Comparison of ENCODE assay signal across 36 cellular contexts in the genomic region with DNA sequence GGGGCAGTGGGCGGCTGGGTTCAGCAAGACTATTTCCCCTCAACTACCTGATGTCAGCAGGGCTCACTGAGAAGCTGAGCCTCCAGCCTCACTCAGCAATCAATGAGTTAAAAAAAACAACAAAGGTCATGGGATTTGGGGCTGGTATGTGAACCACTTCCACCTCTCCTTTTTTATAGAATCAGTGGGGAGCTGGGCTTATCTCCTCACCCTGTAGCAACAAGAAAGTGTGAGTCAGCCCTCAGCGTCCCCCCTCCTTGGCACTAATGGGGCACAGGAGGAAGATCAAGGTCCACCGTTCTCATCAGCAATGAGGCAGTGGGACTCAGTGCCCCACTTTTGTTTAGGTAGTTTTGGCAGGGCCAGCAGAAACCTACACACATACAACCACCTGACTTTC.
"Had no signal": no experiment of that assay in that cellular context is flagged by ENCODE, and none has a peak within 500 bp of the region (broad histone marks: within the 10 kb centered on the region; RNA-seq: fewer than 3 reads in every experiment).

No MANE protein-coding gene starts in this region.

- H3K4me3 Mint-ChIP-seq: activated CD4-positive, alpha-beta memory T cell treated with anti-CD3 and anti-CD28 coated beads for 36 hours; activated CD4-positive, alpha-beta T cell treated with anti-CD3 and anti-CD28 coated beads for 36 hours; activated CD4-positive, alpha-beta T cell treated with anti-CD3 and anti-CD28 coated beads, Interleukin-2, amount 10 ng/mL, durations not matched to agents 24 days and 14 days; activated CD8-positive, alpha-beta memory T cell treated with anti-CD3 and anti-CD28 coated beads, Interleukin-2, amount 10 ng/mL, durations not matched to agents 7 days and 5 days; activated CD8-positive, alpha-beta T cell treated with anti-CD3 and anti-CD28 coated beads, Interleukin-2, amount 10 ng/mL, durations not matched to agents 7 days and 5 days; activated naive CD4-positive, alpha-beta T cell treated with anti-CD3 and anti-CD28 coated beads for 36 hours; activated naive CD4-positive, alpha-beta T cell treated with anti-CD3 and anti-CD28 coated beads, Interleukin-2, amount 50 U/mL, for 24 hours; activated naive CD8-positive, alpha-beta T cell treated with anti-CD3 and anti-CD28 coated beads for 36 hours; activated naive CD8-positive, alpha-beta T cell treated with anti-CD3 and anti-CD28 coated beads, Interleukin-2, amount 50 U/mL, for 24 hours; activated T-helper 1 cell treated with anti-CD3 and anti-CD28 coated beads, Interleukin-12 subunit alpha, Interleukin-12 subunit beta, Interleukin-2, Interleukin-4 antibody, amounts not matched to agents 30 ng/mL and 10 ng/mL and 1 ng/mL, durations not matched to agents 14 hours and 24 hours and 36 hours; brain; effector memory CD8-positive, alpha-beta T cell had no signal

- H3K4me1 Mint-ChIP-seq: activated CD4-positive, alpha-beta T cell treated with anti-CD3 and anti-CD28 coated beads for 36 hours; activated CD4-positive, alpha-beta T cell treated with anti-CD3 and anti-CD28 coated beads, Interleukin-2, amount 10 ng/mL, durations not matched to agents 24 days and 14 days; activated CD8-positive, alpha-beta memory T cell treated with anti-CD3 and anti-CD28 coated beads, Interleukin-2, amount 10 ng/mL, durations not matched to agents 7 days and 5 days; activated naive CD4-positive, alpha-beta T cell treated with anti-CD3 and anti-CD28 coated beads, Interleukin-2, amount 50 U/mL, for 24 hours; activated naive CD8-positive, alpha-beta T cell treated with anti-CD3 and anti-CD28 coated beads for 36 hours; activated naive CD8-positive, alpha-beta T cell treated with anti-CD3 and anti-CD28 coated beads, Interleukin-2, amount 50 U/mL, for 24 hours had no signal

- H3K36me3 ChIP-seq: adrenal gland, breast epithelium, cardiac muscle cell, colonic mucosa, esophagus squamous epithelium, gastroesophageal sphincter had no signal

- H3K27me3 Mint-ChIP-seq: activated CD4-positive, alpha-beta memory T cell treated with anti-CD3 and anti-CD28 coated beads for 36 hours; activated CD4-positive, alpha-beta T cell treated with anti-CD3 and anti-CD28 coated beads for 36 hours; activated CD4-positive, alpha-beta T cell treated with anti-CD3 and anti-CD28 coated beads, Interleukin-2, amount 10 ng/mL, durations not matched to agents 24 days and 14 days; activated CD8-positive, alpha-beta memory T cell treated with anti-CD3 and anti-CD28 coated beads, Interleukin-2, amount 10 ng/mL, durations not matched to agents 7 days and 5 days; activated naive CD4-positive, alpha-beta T cell treated with anti-CD3 and anti-CD28 coated beads, Interleukin-2, amount 50 U/mL, for 24 hours; activated naive CD8-positive, alpha-beta T cell treated with anti-CD3 and anti-CD28 coated beads for 36 hours; activated naive CD8-positive, alpha-beta T cell treated with anti-CD3 and anti-CD28 coated beads, Interleukin-2, amount 50 U/mL, for 24 hours; brain; effector memory CD8-positive, alpha-beta T cell had no signal

- DNase-seq: activated CD4-positive, alpha-beta memory T cell treated with anti-CD3 and anti-CD28 coated beads for 36 hours; activated CD4-positive, alpha-beta T cell treated with anti-CD3 and anti-CD28 coated beads for 36 hours; activated CD4-positive, alpha-beta T cell treated with anti-CD3 and anti-CD28 coated beads, Interleukin-2, amount 10 ng/mL, durations not matched to agents 24 days and 14 days; activated CD4-positive, CD25-positive, alpha-beta regulatory T cell; activated CD4-positive, CD25-positive, alpha-beta regulatory T cell treated with anti-CD3 and anti-CD28 coated beads, Interleukin-2, amount 50 U/mL, for 72 hours; activated CD8-positive, alpha-beta memory T cell treated with anti-CD3 and anti-CD28 coated beads, Interleukin-2, amount 10 ng/mL, durations not matched to agents 7 days and 5 days; activated CD8-positive, alpha-beta memory T cell treated with anti-CD3 and anti-CD28 coated beads, Interleukin-2, amount 50 U/mL, for 4 hours; activated CD8-positive, alpha-beta T cell treated with anti-CD3 and anti-CD28 coated beads, Interleukin-2, amount 10 ng/mL, durations not matched to agents 7 days and 5 days; activated effector memory CD4-positive, alpha-beta T cell treated with anti-CD3 and anti-CD28 coated beads, Interleukin-2, amount 50 U/mL, for 16 hours; activated naive CD4-positive, alpha-beta T cell treated with anti-CD3 and anti-CD28 coated beads for 36 hours; activated naive CD8-positive, alpha-beta T cell treated with anti-CD3 and anti-CD28 coated beads for 36 hours; activated naive CD8-positive, alpha-beta T cell treated with anti-CD3 and anti-CD28 coated beads, Interleukin-2, amount 50 U/mL, for 24 hours; activated T-cell treated with anti-CD3 and anti-CD28 coated beads, Interleukin-2, amount 50 U/mL, for 1 hour; activated T-cell treated with anti-CD3 and anti-CD28 coated beads, Interleukin-2, amount 50 U/mL, for 48 hours; adrenal gland; amygdala; aorta; central memory CD4-positive, alpha-beta T cell; cerebellar nuclear complex; colonic mucosa; dermis blood vessel endothelial cell; effector CD4-positive, alpha-beta T cell; effector memory CD8-positive, alpha-beta T cell; esophagus squamous epithelium; foreskin melanocyte; T-helper 2 cell had no signal

- ATAC-seq: activated CD4-positive, alpha-beta T cell treated with anti-CD3 and anti-CD28 coated beads for 36 hours; activated CD8-positive, alpha-beta memory T cell treated with anti-CD3 and anti-CD28 coated beads, Interleukin-2, amount 10 ng/mL, durations not matched to agents 7 days and 5 days; activated CD8-positive, alpha-beta T cell treated with anti-CD3 and anti-CD28 coated beads, Interleukin-2, amount 10 ng/mL, durations not matched to agents 7 days and 5 days; activated naive CD8-positive, alpha-beta T cell treated with anti-CD3 and anti-CD28 coated beads, Interleukin-2, amount 50 U/mL, for 24 hours; effector memory CD8-positive, alpha-beta T cell; gastroesophageal sphincter had no signal

- H3K27ac ChIP-seq: adrenal gland, breast epithelium, cardiac muscle cell, colonic mucosa, epithelial cell of prostate, esophagus squamous epithelium, gastroesophageal sphincter had no signal

- H3K27me3 ChIP-seq: adrenal gland, breast epithelium, cardiac muscle cell, colonic mucosa, esophagus squamous epithelium, gastroesophageal sphincter had no signal

- H3K9me3 Mint-ChIP-seq: activated CD4-positive, alpha-beta T cell treated with anti-CD3 and anti-CD28 coated beads, Interleukin-2, amount 10 ng/mL, durations not matched to agents 24 days and 14 days; activated naive CD4-positive, alpha-beta T cell treated with anti-CD3 and anti-CD28 coated beads for 36 hours; activated naive CD4-positive, alpha-beta T cell treated with anti-CD3 and anti-CD28 coated beads, Interleukin-2, amount 50 U/mL, for 24 hours had no signal

- FAIRE-seq: endometrium, endothelial cell of umbilical vein had no signal

- H3K4me3 ChIP-seq: adrenal gland, breast epithelium, cardiac muscle cell, colonic mucosa, esophagus squamous epithelium, gastroesophageal sphincter had no signal

- H3K27ac Mint-ChIP-seq: activated CD4-positive, alpha-beta memory T cell treated with anti-CD3 and anti-CD28 coated beads for 36 hours; activated CD4-positive, alpha-beta T cell treated with anti-CD3 and anti-CD28 coated beads for 36 hours; activated CD4-positive, alpha-beta T cell treated with anti-CD3 and anti-CD28 coated beads, Interleukin-2, amount 10 ng/mL, durations not matched to agents 24 days and 14 days; activated CD8-positive, alpha-beta memory T cell treated with anti-CD3 and anti-CD28 coated beads, Interleukin-2, amount 10 ng/mL, durations not matched to agents 7 days and 5 days; activated CD8-positive, alpha-beta T cell treated with anti-CD3 and anti-CD28 coated beads, Interleukin-2, amount 10 ng/mL, durations not matched to agents 7 days and 5 days; activated naive CD4-positive, alpha-beta T cell treated with anti-CD3 and anti-CD28 coated beads for 36 hours; activated naive CD4-positive, alpha-beta T cell treated with anti-CD3 and anti-CD28 coated beads, Interleukin-2, amount 50 U/mL, for 24 hours; activated naive CD8-positive, alpha-beta T cell treated with anti-CD3 and anti-CD28 coated beads for 36 hours; activated naive CD8-positive, alpha-beta T cell treated with anti-CD3 and anti-CD28 coated beads, Interleukin-2, amount 50 U/mL, for 24 hours; activated T-helper 1 cell treated with anti-CD3 and anti-CD28 coated beads, Interleukin-12 subunit alpha, Interleukin-12 subunit beta, Interleukin-2, Interleukin-4 antibody, amounts not matched to agents 30 ng/mL and 10 ng/mL and 1 ng/mL, durations not matched to agents 14 hours and 24 hours and 36 hours; activated T-helper 2 cell treated with anti-CD3 and anti-CD28 coated beads, Interferon-gamma antibody, Interleukin-2, Interleukin-4, amounts not matched to agents 10 μg/mL and 5 μg/mL and 100 μg/mL, durations not matched to agents 14 hours and 24 hours and 36 hours; brain; effector memory CD8-positive, alpha-beta T cell had no signal

- H3K4me1 ChIP-seq: adrenal gland, breast epithelium, colonic mucosa, esophagus squamous epithelium, gastroesophageal sphincter had no signal

- H3K36me3 Mint-ChIP-seq: activated CD4-positive, alpha-beta memory T cell treated with anti-CD3 and anti-CD28 coated beads for 36 hours; activated CD8-positive, alpha-beta memory T cell treated with anti-CD3 and anti-CD28 coated beads, Interleukin-2, amount 10 ng/mL, durations not matched to agents 7 days and 5 days; activated naive CD4-positive, alpha-beta T cell treated with anti-CD3 and anti-CD28 coated beads, Interleukin-2, amount 50 U/mL, for 24 hours; activated naive CD8-positive, alpha-beta T cell treated with anti-CD3 and anti-CD28 coated beads for 36 hours; brain had no signal

- H3K9me3 ChIP-seq: adrenal gland, breast epithelium, colonic mucosa, esophagus squamous epithelium, gastroesophageal sphincter had no signal
